In genomic region chr22:42317691-42318547, GRCh38 we compare ENCODE assay signal across 1 cellular context.
TF ChIP-seq lines count a peak whose summit lies in the region.

No MANE protein-coding gene starts in this region.

TF ChIP-seq in SK-N-SH treated with all-trans-retinoic acid at 6 μM for 48 hours, 23 proteins besides CTCF, POLR2A, EP300 and RAD21 (continued from another document):
- TF ChIP-seq, protein P1, sequence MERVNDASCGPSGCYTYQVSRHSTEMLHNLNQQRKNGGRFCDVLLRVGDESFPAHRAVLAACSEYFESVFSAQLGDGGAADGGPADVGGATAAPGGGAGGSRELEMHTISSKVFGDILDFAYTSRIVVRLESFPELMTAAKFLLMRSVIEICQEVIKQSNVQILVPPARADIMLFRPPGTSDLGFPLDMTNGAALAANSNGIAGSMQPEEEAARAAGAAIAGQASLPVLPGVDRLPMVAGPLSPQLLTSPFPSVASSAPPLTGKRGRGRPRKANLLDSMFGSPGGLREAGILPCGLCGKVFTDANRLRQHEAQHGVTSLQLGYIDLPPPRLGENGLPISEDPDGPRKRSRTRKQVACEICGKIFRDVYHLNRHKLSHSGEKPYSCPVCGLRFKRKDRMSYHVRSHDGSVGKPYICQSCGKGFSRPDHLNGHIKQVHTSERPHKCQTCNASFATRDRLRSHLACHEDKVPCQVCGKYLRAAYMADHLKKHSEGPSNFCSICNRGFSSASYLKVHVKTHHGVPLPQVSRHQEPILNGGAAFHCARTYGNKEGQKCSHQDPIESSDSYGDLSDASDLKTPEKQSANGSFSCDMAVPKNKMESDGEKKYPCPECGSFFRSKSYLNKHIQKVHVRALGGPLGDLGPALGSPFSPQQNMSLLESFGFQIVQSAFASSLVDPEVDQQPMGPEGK (CRISPR knock-in tag; IDR thresholded peaks at IDR 0.05; ENCODE audit: borderline replicate concordance) = no peak
- TF ChIP-seq POU6F1 (CRISPR knock-in tag; IDR thresholded peaks at IDR 0.05; ENCODE audit: borderline replicate concordance, low read depth) = no peak
TF ChIP-seq in SK-N-SH treated with all-trans-retinoic acid at 6 μM for 48 hours: peak in this region for 0.
